ENCODE assay signal across 1 cellular context in the genomic region with DNA sequence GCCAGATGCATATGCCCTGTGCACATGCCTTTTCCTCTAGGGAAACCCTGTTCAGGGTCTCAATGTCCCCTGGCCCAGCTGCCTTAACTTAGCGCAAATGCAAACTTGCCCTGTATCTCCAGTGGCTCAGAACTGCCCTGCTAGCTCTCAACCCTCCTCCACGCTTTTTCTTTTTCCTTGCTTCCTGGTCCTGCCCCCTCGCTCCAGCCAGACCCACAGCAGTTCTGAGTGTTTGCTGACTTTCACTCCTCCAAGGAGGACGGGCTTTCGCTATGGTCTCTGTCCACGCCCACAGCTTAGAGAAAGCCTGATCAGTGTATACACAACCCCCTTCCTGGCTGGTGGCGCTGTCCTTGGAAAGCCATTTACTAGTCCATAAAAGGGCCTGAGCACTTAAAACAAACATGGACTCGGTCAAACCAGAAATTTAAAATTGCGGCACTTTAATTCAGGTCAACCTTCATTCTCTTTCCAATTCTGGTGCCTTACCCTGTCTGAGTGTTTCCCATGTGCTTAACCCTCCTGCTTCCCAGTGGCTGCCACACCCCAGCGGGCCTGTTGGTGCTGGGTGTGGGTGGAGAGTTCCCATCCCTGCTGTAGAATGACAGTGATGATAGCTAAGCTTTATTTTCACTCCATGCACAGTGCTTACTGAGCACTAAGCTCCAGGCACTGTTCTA.
TF ChIP-seq lines count a peak whose summit lies in the region.

No MANE protein-coding gene starts in this region.

TF ChIP-seq in K562, 482 proteins besides CTCF, POLR2A, EP300 and RAD21 (continued from another document and continues in another):
- TF ChIP-seq, protein P1, sequence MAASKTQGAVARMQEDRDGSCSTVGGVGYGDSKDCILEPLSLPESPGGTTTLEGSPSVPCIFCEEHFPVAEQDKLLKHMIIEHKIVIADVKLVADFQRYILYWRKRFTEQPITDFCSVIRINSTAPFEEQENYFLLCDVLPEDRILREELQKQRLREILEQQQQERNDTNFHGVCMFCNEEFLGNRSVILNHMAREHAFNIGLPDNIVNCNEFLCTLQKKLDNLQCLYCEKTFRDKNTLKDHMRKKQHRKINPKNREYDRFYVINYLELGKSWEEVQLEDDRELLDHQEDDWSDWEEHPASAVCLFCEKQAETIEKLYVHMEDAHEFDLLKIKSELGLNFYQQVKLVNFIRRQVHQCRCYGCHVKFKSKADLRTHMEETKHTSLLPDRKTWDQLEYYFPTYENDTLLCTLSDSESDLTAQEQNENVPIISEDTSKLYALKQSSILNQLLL (CRISPR knock-in tag; IDR thresholded peaks at IDR 0.05; ENCODE audit: borderline replicate concordance) = no peak
- TF ChIP-seq ILF3 (IDR thresholded peaks at IDR 0.05; ENCODE audit: borderline replicate concordance) (no peak), RUNX1 (IDR thresholded peaks at IDR 0.05; ENCODE audit: low read depth) (no peak), TAF7 (tag; IDR thresholded peaks at IDR 0.05) (no peak), DPF2 (IDR thresholded peaks at IDR 0.05) (peak; percentile 58; the same call in 1 of the 2 replicates), SMARCA4 (IDR thresholded peaks at IDR 0.05) (peak; percentile 40; the same call in 1 of the 2 replicates), DMBX1 (CRISPR knock-in tag; IDR thresholded peaks at IDR 0.05; ENCODE audit: borderline replicate concordance) (peak; percentile 57), PCBP2 (IDR thresholded peaks at IDR 0.05; ENCODE audit: low read depth, low read length, poor library complexity, severe bottlenecking) (no peak), PML (IDR thresholded peaks at IDR 0.05; ENCODE audit: low read length) (0 out of 2 replicates have a peak, but pooled peaks have one; percentile 22), PHF8 (IDR thresholded peaks at IDR 0.05; ENCODE audit: borderline replicate concordance, low read length) (peak; percentile 40; the same call in 1 of the 2 replicates), ARNT (IDR thresholded peaks at IDR 0.05) (no peak), TAF9B (IDR thresholded peaks at IDR 0.05; ENCODE audit: partially characterized antibody) (peak; percentile 37), PTTG1 (tag; IDR thresholded peaks at IDR 0.05; ENCODE audit: low read depth) (no peak), NFRKB (IDR thresholded peaks at IDR 0.05; ENCODE audit: low read depth) (no peak), ZNF408 (CRISPR knock-in tag; IDR thresholded peaks at IDR 0.05; ENCODE audit: low read depth) (no peak), NCOA6 (IDR thresholded peaks at IDR 0.05) (no peak), FOS (IDR thresholded peaks at IDR 0.05; ENCODE audit: extremely low read depth, insufficient read length) (no peak), RCOR1 (IDR thresholded peaks at IDR 0.05; ENCODE audit: borderline replicate concordance in 1 of 2, low read depth in 2 of 2, low read length in 2 of 2) (peak in 1 of 2 experiments; percentile 17; a peak in 1 of 4 replicates), ZNF184 (CRISPR knock-in tag; IDR thresholded peaks at IDR 0.05) (no peak), BCOR (IDR thresholded peaks at IDR 0.05) (no peak), POLR2AphosphoS2 (IDR thresholded peaks at IDR 0.05; ENCODE audit: low read length) (no peak), SMAD1 (IDR thresholded peaks at IDR 0.05; ENCODE audit: low read depth, low read length, partially characterized antibody) (peak; percentile 68), EHMT2 (IDR thresholded peaks at IDR 0.05) (no peak), ZFP36 (IDR thresholded peaks at IDR 0.05; ENCODE audit: low read depth, low read length, partially characterized antibody) (no peak), NFYB (IDR thresholded peaks at IDR 0.05; ENCODE audit: extremely low read depth, insufficient read length) (no peak), GATAD2B (IDR thresholded peaks at IDR 0.05; ENCODE audit: borderline replicate concordance) (no peak), EWSR1 (IDR thresholded peaks at IDR 0.05; ENCODE audit: borderline replicate concordance, low read depth, partially characterized antibody) (no peak), NR1H2 (CRISPR knock-in tag; IDR thresholded peaks at IDR 0.05) (no peak), NEUROD1 (IDR thresholded peaks at IDR 0.05; ENCODE audit: borderline replicate concordance, low read depth, low read length, partially characterized antibody) (no peak), SP2 (IDR thresholded peaks at IDR 0.05; ENCODE audit: extremely low read depth, low read depth, low read length, poor library complexity, severe bottlenecking) (no peak), POLR3A (IDR thresholded peaks at IDR 0.05; ENCODE audit: borderline replicate concordance, extremely low read depth, insufficient read depth, insufficient read length) (no peak), ZNF431 (CRISPR knock-in tag; IDR thresholded peaks at IDR 0.05) (no peak), CBFA2T3 (IDR thresholded peaks at IDR 0.05) (peak; percentile 6; the same call in 1 of the 2 replicates), SRSF1 (IDR thresholded peaks at IDR 0.05; ENCODE audit: low read depth, low read length) (no peak), SMARCE1 (IDR thresholded peaks at IDR 0.05) (peak; percentile 64)
- TF ChIP-seq, protein P2, sequence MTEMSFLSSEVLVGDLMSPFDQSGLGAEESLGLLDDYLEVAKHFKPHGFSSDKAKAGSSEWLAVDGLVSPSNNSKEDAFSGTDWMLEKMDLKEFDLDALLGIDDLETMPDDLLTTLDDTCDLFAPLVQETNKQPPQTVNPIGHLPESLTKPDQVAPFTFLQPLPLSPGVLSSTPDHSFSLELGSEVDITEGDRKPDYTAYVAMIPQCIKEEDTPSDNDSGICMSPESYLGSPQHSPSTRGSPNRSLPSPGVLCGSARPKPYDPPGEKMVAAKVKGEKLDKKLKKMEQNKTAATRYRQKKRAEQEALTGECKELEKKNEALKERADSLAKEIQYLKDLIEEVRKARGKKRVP (CRISPR knock-in tag; IDR thresholded peaks at IDR 0.05) = no peak
- TF ChIP-seq, protein P3, sequence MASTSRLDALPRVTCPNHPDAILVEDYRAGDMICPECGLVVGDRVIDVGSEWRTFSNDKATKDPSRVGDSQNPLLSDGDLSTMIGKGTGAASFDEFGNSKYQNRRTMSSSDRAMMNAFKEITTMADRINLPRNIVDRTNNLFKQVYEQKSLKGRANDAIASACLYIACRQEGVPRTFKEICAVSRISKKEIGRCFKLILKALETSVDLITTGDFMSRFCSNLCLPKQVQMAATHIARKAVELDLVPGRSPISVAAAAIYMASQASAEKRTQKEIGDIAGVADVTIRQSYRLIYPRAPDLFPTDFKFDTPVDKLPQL (IDR thresholded peaks at IDR 0.05; ENCODE audit: extremely low read depth, insufficient read length) = no peak
- TF ChIP-seq, protein P4, sequence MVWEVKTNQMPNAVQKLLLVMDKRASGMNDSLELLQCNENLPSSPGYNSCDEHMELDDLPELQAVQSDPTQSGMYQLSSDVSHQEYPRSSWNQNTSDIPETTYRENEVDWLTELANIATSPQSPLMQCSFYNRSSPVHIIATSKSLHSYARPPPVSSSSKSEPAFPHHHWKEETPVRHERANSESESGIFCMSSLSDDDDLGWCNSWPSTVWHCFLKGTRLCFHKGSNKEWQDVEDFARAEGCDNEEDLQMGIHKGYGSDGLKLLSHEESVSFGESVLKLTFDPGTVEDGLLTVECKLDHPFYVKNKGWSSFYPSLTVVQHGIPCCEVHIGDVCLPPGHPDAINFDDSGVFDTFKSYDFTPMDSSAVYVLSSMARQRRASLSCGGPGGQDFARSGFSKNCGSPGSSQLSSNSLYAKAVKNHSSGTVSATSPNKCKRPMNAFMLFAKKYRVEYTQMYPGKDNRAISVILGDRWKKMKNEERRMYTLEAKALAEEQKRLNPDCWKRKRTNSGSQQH (CRISPR knock-in tag; IDR thresholded peaks at IDR 0.05) = no peak; the same call in 1 of the 2 replicates
- TF ChIP-seq, protein P5, sequence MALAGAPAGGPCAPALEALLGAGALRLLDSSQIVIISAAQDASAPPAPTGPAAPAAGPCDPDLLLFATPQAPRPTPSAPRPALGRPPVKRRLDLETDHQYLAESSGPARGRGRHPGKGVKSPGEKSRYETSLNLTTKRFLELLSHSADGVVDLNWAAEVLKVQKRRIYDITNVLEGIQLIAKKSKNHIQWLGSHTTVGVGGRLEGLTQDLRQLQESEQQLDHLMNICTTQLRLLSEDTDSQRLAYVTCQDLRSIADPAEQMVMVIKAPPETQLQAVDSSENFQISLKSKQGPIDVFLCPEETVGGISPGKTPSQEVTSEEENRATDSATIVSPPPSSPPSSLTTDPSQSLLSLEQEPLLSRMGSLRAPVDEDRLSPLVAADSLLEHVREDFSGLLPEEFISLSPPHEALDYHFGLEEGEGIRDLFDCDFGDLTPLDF (CRISPR knock-in tag; IDR thresholded peaks at IDR 0.05) = no peak
- TF ChIP-seq, protein P6, sequence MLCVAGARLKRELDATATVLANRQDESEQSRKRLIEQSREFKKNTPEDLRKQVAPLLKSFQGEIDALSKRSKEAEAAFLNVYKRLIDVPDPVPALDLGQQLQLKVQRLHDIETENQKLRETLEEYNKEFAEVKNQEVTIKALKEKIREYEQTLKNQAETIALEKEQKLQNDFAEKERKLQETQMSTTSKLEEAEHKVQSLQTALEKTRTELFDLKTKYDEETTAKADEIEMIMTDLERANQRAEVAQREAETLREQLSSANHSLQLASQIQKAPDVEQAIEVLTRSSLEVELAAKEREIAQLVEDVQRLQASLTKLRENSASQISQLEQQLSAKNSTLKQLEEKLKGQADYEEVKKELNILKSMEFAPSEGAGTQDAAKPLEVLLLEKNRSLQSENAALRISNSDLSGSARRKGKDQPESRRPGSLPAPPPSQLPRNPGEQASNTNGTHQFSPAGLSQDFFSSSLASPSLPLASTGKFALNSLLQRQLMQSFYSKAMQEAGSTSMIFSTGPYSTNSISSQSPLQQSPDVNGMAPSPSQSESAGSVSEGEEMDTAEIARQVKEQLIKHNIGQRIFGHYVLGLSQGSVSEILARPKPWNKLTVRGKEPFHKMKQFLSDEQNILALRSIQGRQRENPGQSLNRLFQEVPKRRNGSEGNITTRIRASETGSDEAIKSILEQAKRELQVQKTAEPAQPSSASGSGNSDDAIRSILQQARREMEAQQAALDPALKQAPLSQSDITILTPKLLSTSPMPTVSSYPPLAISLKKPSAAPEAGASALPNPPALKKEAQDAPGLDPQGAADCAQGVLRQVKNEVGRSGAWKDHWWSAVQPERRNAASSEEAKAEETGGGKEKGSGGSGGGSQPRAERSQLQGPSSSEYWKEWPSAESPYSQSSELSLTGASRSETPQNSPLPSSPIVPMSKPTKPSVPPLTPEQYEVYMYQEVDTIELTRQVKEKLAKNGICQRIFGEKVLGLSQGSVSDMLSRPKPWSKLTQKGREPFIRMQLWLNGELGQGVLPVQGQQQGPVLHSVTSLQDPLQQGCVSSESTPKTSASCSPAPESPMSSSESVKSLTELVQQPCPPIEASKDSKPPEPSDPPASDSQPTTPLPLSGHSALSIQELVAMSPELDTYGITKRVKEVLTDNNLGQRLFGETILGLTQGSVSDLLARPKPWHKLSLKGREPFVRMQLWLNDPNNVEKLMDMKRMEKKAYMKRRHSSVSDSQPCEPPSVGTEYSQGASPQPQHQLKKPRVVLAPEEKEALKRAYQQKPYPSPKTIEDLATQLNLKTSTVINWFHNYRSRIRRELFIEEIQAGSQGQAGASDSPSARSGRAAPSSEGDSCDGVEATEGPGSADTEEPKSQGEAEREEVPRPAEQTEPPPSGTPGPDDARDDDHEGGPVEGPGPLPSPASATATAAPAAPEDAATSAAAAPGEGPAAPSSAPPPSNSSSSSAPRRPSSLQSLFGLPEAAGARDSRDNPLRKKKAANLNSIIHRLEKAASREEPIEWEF (CRISPR knock-in tag; IDR thresholded peaks at IDR 0.05) = no peak
- TF ChIP-seq, protein P7, sequence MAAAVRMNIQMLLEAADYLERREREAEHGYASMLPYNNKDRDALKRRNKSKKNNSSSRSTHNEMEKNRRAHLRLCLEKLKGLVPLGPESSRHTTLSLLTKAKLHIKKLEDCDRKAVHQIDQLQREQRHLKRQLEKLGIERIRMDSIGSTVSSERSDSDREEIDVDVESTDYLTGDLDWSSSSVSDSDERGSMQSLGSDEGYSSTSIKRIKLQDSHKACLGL (CRISPR knock-in tag; IDR thresholded peaks at IDR 0.05; ENCODE audit: borderline replicate concordance, poor library complexity, severe bottlenecking) = no peak
- TF ChIP-seq, protein P8, sequence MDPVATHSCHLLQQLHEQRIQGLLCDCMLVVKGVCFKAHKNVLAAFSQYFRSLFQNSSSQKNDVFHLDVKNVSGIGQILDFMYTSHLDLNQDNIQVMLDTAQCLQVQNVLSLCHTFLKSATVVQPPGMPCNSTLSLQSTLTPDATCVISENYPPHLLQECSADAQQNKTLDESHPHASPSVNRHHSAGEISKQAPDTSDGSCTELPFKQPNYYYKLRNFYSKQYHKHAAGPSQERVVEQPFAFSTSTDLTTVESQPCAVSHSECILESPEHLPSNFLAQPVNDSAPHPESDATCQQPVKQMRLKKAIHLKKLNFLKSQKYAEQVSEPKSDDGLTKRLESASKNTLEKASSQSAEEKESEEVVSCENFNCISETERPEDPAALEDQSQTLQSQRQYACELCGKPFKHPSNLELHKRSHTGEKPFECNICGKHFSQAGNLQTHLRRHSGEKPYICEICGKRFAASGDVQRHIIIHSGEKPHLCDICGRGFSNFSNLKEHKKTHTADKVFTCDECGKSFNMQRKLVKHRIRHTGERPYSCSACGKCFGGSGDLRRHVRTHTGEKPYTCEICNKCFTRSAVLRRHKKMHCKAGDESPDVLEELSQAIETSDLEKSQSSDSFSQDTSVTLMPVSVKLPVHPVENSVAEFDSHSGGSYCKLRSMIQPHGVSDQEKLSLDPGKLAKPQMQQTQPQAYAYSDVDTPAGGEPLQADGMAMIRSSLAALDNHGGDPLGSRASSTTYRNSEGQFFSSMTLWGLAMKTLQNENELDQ (CRISPR knock-in tag; IDR thresholded peaks at IDR 0.05; ENCODE audit: borderline replicate concordance) = no peak
- TF ChIP-seq, protein P9, sequence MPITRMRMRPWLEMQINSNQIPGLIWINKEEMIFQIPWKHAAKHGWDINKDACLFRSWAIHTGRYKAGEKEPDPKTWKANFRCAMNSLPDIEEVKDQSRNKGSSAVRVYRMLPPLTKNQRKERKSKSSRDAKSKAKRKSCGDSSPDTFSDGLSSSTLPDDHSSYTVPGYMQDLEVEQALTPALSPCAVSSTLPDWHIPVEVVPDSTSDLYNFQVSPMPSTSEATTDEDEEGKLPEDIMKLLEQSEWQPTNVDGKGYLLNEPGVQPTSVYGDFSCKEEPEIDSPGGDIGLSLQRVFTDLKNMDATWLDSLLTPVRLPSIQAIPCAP (CRISPR knock-in tag; IDR thresholded peaks at IDR 0.05; ENCODE audit: borderline replicate concordance) = no peak
- TF ChIP-seq, protein P10, sequence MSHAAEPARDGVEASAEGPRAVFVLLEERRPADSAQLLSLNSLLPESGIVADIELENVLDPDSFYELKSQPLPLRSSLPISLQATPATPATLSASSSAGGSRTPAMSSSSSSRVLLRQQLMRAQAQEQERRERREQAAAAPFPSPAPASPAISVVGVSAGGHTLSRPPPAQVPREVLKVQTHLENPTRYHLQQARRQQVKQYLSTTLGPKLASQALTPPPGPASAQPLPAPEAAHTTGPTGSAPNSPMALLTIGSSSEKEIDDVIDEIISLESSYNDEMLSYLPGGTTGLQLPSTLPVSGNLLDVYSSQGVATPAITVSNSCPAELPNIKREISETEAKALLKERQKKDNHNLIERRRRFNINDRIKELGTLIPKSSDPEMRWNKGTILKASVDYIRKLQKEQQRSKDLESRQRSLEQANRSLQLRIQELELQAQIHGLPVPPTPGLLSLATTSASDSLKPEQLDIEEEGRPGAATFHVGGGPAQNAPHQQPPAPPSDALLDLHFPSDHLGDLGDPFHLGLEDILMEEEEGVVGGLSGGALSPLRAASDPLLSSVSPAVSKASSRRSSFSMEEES (CRISPR knock-in tag; IDR thresholded peaks at IDR 0.05) = no peak
